ENCODE assay signal across 13 cellular contexts in the genomic region with DNA sequence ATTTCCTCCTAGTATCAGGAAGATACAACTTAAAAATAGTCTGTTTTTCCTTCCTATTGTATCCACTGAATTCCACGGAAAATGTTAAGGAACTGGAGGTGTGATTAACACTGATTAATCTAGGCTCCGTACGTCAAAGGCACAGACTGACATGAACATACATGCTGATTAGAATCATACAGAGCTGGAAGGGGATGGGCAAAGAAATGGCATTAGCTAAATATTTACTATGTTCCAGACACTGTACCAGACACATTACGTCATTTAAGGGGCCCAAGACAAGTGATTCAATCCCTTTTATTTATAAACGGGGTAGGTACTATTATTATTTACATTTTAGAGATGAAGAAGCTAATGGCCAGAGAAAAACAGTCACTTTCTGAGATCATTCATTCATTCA. TPM values are rescaled to one million over a fixed set of nuclear protein-coding genes. Genes with fewer than 3 reads are reported as not detected.
A peak's percentile ranks its signal among the peaks of the same experiment; 100 is the strongest.
DNase-seq lines count a peak whose midpoint lies in the region; ATAC-seq, FAIRE-seq and TF ChIP-seq lines count a peak whose summit lies in the region.
"Had no signal": no experiment of that assay in that cellular context is flagged by ENCODE, and none has a peak within 500 bp of the region (broad histone marks: within the 10 kb centered on the region; RNA-seq: fewer than 3 reads in every experiment).

No MANE protein-coding gene starts in this region.

- no peak overlapping the region for H4K8ac ChIP-seq in mesenchymal stem cell (ENCODE audit: low read length)

- intact Hi-C loops in activated CD4-positive, alpha-beta memory T cell treated with anti-CD3 and anti-CD28 coated beads for 36 hours (cut with micrococcal nuclease), result loop anchor here (10.0 kb wide), 1 partner anchor 298 kb away; a partner anchor contains a TSS

- POLR2A ChIA-PET in activated CD4-positive, alpha-beta memory T cell treated with anti-CD3 and anti-CD28 coated beads, Interleukin-2, amount 10 ng/mL, durations not matched to agents 7 days and 5 days (lab: Charles Lee), result interaction anchor here (1.7 to 8.3 kb wide), 7 partner anchors 11 to 100 kb away, joined by 9 to 166 read pairs (median 20); no protein-coding TSS in a partner anchor
- POLR2A ChIA-PET in activated CD4-positive, alpha-beta memory T cell treated with anti-CD3 and anti-CD28 coated beads for 36 hours (lab: Charles Lee), result no interaction called here

- no peak overlapping the region for H2BK5ac ChIP-seq in mesenchymal stem cell (ENCODE audit: low read depth, low read length, poor library complexity, severe bottlenecking)

- H3K79me1 ChIP-seq in mesenchymal stem cell (replicated peaks; ENCODE audit: low read length, poor library complexity, severe bottlenecking), result no peaks in the 10 kb centered on the region

- H2AFZ ChIP-seq in mesenchymal stem cell (ENCODE audit: low read depth, low read length), result no peak overlapping the region

- H3K4me3 Mint-ChIP-seq in activated CD4-positive, alpha-beta memory T cell treated with anti-CD3 and anti-CD28 coated beads, Interleukin-2, amount 10 ng/mL, durations not matched to agents 7 days and 5 days, result no peak overlapping the region
- no peak overlapping the region for H3K4me3 Mint-ChIP-seq in activated CD4-positive, alpha-beta memory T cell treated with anti-CD3 and anti-CD28 coated beads for 36 hours
- peak overlapping the region in 4 of 5 experiments; percentile 89 to 92 (median 91) for H3K4me3 Mint-ChIP-seq in brain

- FAIRE-seq in RCC 7860 (lab: Jason Lieb, UNC), result no peak

- no peaks in the 10 kb centered on the region for H3K27me3 Mint-ChIP-seq in activated CD4-positive, alpha-beta memory T cell treated with anti-CD3 and anti-CD28 coated beads, Interleukin-2, amount 10 ng/mL, durations not matched to agents 7 days and 5 days
- no peaks in the 10 kb centered on the region for H3K27me3 Mint-ChIP-seq in activated CD4-positive, alpha-beta memory T cell treated with anti-CD3 and anti-CD28 coated beads for 36 hours
- H3K27me3 Mint-ChIP-seq in brain, result peaks cover 4% of the 10 kb centered on the region

- H3K27me3 ChIP-seq in mesenchymal stem cell (ENCODE audit: control insufficient read depth in 1 of 2, insufficient read depth in 1 of 2, low read length in 2 of 2), result no peaks in the 10 kb centered on the region
- H3K27me3 ChIP-seq in thoracic aorta (replicated peaks; ENCODE audit: insufficient read depth), result no peaks in the 10 kb centered on the region
- H3K27me3 ChIP-seq: adrenal gland had no signal

- H2BK120ac ChIP-seq in mesenchymal stem cell (ENCODE audit: low read depth, low read length), result no peak overlapping the region

- H3K4ac ChIP-seq in mesenchymal stem cell (ENCODE audit: low read depth in 1 of 2, low read length in 2 of 2), result no peak overlapping the region

- H3K4me1 ChIP-seq in mesenchymal stem cell (ENCODE audit: control insufficient read depth, insufficient read depth, low read depth, low read length), result peaks cover 10% of the 10 kb centered on the region
- peaks cover 8 to 43% of the 10 kb centered on the region in 2 donors for H3K4me1 ChIP-seq in thoracic aorta (ENCODE audit: control insufficient read depth in 1 of 2, low read depth in 2 of 2)

- H3K36me3 Mint-ChIP-seq in activated CD4-positive, alpha-beta memory T cell treated with anti-CD3 and anti-CD28 coated beads, Interleukin-2, amount 10 ng/mL, durations not matched to agents 7 days and 5 days (ENCODE audit: low read depth), result peaks cover 37% of the 10 kb centered on the region
- no peaks in the 10 kb centered on the region for H3K36me3 Mint-ChIP-seq in activated CD4-positive, alpha-beta memory T cell treated with anti-CD3 and anti-CD28 coated beads for 36 hours
- H3K36me3 Mint-ChIP-seq in brain, result no peaks in the 10 kb centered on the region

- no peak overlapping the region for H3K18ac ChIP-seq in mesenchymal stem cell (ENCODE audit: low read depth in 1 of 2, low read length in 2 of 2)

- peaks cover 70% of the 10 kb centered on the region for H3K4me1 Mint-ChIP-seq in activated CD4-positive, alpha-beta memory T cell treated with anti-CD3 and anti-CD28 coated beads, Interleukin-2, amount 10 ng/mL, durations not matched to agents 7 days and 5 days
- peaks cover 26% of the 10 kb centered on the region for H3K4me1 Mint-ChIP-seq in activated CD4-positive, alpha-beta memory T cell treated with anti-CD3 and anti-CD28 coated beads for 36 hours (ENCODE audit: low read depth)
- peaks cover 40% of the 10 kb centered on the region for H3K4me1 Mint-ChIP-seq in brain

- no peak overlapping the region for H3K4me2 ChIP-seq in mesenchymal stem cell (ENCODE audit: low read length, poor library complexity, severe bottlenecking)

- CTCF ChIA-PET in activated CD4-positive, alpha-beta memory T cell treated with anti-CD3 and anti-CD28 coated beads, Interleukin-2, amount 10 ng/mL, durations not matched to agents 7 days and 5 days (lab: Charles Lee), result interaction anchor here (0.7 to 6.1 kb wide), 9 partner anchors 10 to 102 kb away, joined by 3 to 57 read pairs (median 19); no protein-coding TSS in a partner anchor
- CTCF ChIA-PET in activated CD4-positive, alpha-beta memory T cell treated with anti-CD3 and anti-CD28 coated beads for 36 hours (lab: Charles Lee), result interaction anchor here (0.9 to 1.9 kb wide), 4 partner anchors 10 to 313 kb away, joined by 3 to 7 read pairs (median 3); no protein-coding TSS in a partner anchor

- no peak overlapping the region for H3K9ac ChIP-seq in mesenchymal stem cell (ENCODE audit: low read length)

- H3K9me3 Mint-ChIP-seq in activated CD4-positive, alpha-beta memory T cell treated with anti-CD3 and anti-CD28 coated beads, Interleukin-2, amount 10 ng/mL, durations not matched to agents 7 days and 5 days, result peaks cover 18% of the 10 kb centered on the region
- H3K9me3 Mint-ChIP-seq in activated CD4-positive, alpha-beta memory T cell treated with anti-CD3 and anti-CD28 coated beads for 36 hours, result no peaks in the 10 kb centered on the region
- peaks cover 2 to 26% (median 15%) of the 10 kb centered on the region in 5 experiments for H3K9me3 Mint-ChIP-seq in brain

- H3K27ac ChIP-seq in mesenchymal stem cell (ENCODE audit: low read length, poor library complexity, severe bottlenecking) (no peak overlapping the region), thoracic aorta (peak overlapping the region; percentile 94 to 95)
- H3K27ac ChIP-seq: HL-60 had no signal

- TF ChIP-seq CTCF in brain (conservative IDR thresholded peaks at IDR 0.05) (no peak), thoracic aorta (IDR thresholded peaks at IDR 0.05) (no peak)

- WGBS in mesenchymal stem cell, result no CpG with 5 or more reads among the region's 5 CpGs

- no peak overlapping the region for H4K91ac ChIP-seq in mesenchymal stem cell (ENCODE audit: low read length)

- H2BK15ac ChIP-seq in mesenchymal stem cell (ENCODE audit: low read depth, poor library complexity, severe bottlenecking), result no peak overlapping the region

- no peak for ATAC-seq in thoracic aorta (ENCODE audit: insufficient number of reproducible peaks, low FRiP score, low read depth)
- no peak for ATAC-seq in SK-N-SH treated with all-trans-retinoic acid at 6 μM for 48 hours
- no peak for ATAC-seq in HG02678 (IDR thresholded peaks at IDR 0.05; ENCODE audit: unreplicated experiment)

- no peak overlapping the region for H3K14ac ChIP-seq in mesenchymal stem cell (ENCODE audit: low read length in 2 of 2)

- DNase-seq in activated CD4-positive, alpha-beta memory T cell treated with anti-CD3 and anti-CD28 coated beads, Interleukin-2, amount 10 ng/mL, durations not matched to agents 7 days and 5 days, result no peak
- DNase-seq in activated CD4-positive, alpha-beta memory T cell treated with anti-CD3 and anti-CD28 coated beads for 36 hours, result no peak
- DNase-seq in mesenchymal stem cell (peak; percentile 84), thoracic aorta (ENCODE audit: low spot score) (no peak), RCC 7860 (ENCODE audit: low spot score) (no peak)
- DNase-seq: DMS 273 treated with DMSO at 0.1 percent for 48 hours; effector CD4-positive, alpha-beta T cell; NCI-H2171 treated with DMSO at 0.1 percent for 48 hours had no signal

- H3K9me3 ChIP-seq in mesenchymal stem cell (ENCODE audit: control insufficient read depth, low read length), result peaks cover 4% of the 10 kb centered on the region
- no peaks in the 10 kb centered on the region for H3K9me3 ChIP-seq in thoracic aorta
- H3K9me3 ChIP-seq: adrenal gland had no signal

- H2AK5ac ChIP-seq in mesenchymal stem cell (ENCODE audit: low read length, severe bottlenecking), result no peak overlapping the region

- H3K36me3 ChIP-seq in mesenchymal stem cell (ENCODE audit: control insufficient read depth in 1 of 2, insufficient read depth in 2 of 2, low read depth in 1 of 2, low read length in 2 of 2), result no peaks in the 10 kb centered on the region
- H3K36me3 ChIP-seq in thoracic aorta, result no peaks in the 10 kb centered on the region
- H3K36me3 ChIP-seq: adrenal gland had no signal

- H3K23ac ChIP-seq in mesenchymal stem cell (ENCODE audit: low read length in 2 of 2), result no peak overlapping the region

- H3K27ac Mint-ChIP-seq in activated CD4-positive, alpha-beta memory T cell treated with anti-CD3 and anti-CD28 coated beads, Interleukin-2, amount 10 ng/mL, durations not matched to agents 7 days and 5 days, result peak overlapping the region; percentile 93
- H3K27ac Mint-ChIP-seq in activated CD4-positive, alpha-beta memory T cell treated with anti-CD3 and anti-CD28 coated beads for 36 hours, result no peak overlapping the region
- peak overlapping the region in 2 of 5 experiments; percentile 44 to 91 for H3K27ac Mint-ChIP-seq in brain

- H2BK12ac ChIP-seq in mesenchymal stem cell (ENCODE audit: low read length in 2 of 2), result no peak overlapping the region

- H3K4me3 ChIP-seq in mesenchymal stem cell (ENCODE audit: insufficient read depth in 1 of 2, low read depth in 1 of 2, low read length in 2 of 2) (no peak overlapping the region), thoracic aorta (no peak overlapping the region)

TF ChIP-seq in SK-N-SH treated with all-trans-retinoic acid at 6 μM for 48 hours, 23 proteins besides CTCF, POLR2A, EP300 and RAD21 (continues in another document):
- TF ChIP-seq ZFP30 (CRISPR knock-in tag; IDR thresholded peaks at IDR 0.05) (no peak), TCF4 (CRISPR knock-in tag; IDR thresholded peaks at IDR 0.05; ENCODE audit: borderline replicate concordance) (no peak), ZNF70 (CRISPR knock-in tag; IDR thresholded peaks at IDR 0.05) (no peak)

RNA-seq across cellular contexts. Expression of a gene that starts 1.9 kb away (rescaled TPM):
- 10 to 100 TPM; 57.4 to 58.5 TPM for total RNA-seq in activated CD4-positive, alpha-beta memory T cell treated with anti-CD3 and anti-CD28 coated beads, Interleukin-2, amount 10 ng/mL, durations not matched to agents 7 days and 5 days
- total RNA-seq in activated CD4-positive, alpha-beta memory T cell treated with anti-CD3 and anti-CD28 coated beads for 36 hours, result 10 to 100 TPM; 25.4 to 26.3 TPM
- 7.0 TPM for polyA plus RNA-seq in brain (ENCODE audit: insufficient read depth, low read depth, low replicate concordance)
- polyA plus RNA-seq in mesenchymal stem cell (2013, experiment 1 of 2), result 55.8 TPM
- polyA plus RNA-seq in mesenchymal stem cell (2013, experiment 2 of 2), result 57.6 TPM
- total RNA-seq in thoracic aorta, result 10 to 100 TPM; 76.8 to 87.2 TPM

Comparison
In these comparisons a context has a peak if more than half of its experiments do, and no peak if none do; other contexts are left out.
1. H3K4me3 Mint-ChIP-seq: peak in brain (4 of 5); none in activated CD4-positive, alpha-beta memory T cell treated with anti-CD3 and anti-CD28 coated beads, Interleukin-2, amount 10 ng/mL, durations not matched to agents 7 days and 5 days (single experiment) and activated CD4-positive, alpha-beta memory T cell treated with anti-CD3 and anti-CD28 coated beads for 36 hours (single experiment).